8 cellular contexts compared by ENCODE assay signal in genomic region chr4:83110222-83110945, GRCh38. TPM values are rescaled to one million over a fixed set of nuclear protein-coding genes. Genes with fewer than 3 reads are reported as not detected.
DNase-seq lines count a peak whose midpoint lies in the region; ATAC-seq lines count a peak whose summit lies in the region.

No MANE protein-coding gene starts in this region.

- ATAC-seq in CD4-positive, CD25-positive, alpha-beta regulatory T cell (ENCODE audit: low read depth in 2 of 2), result peak; percentile 82 to 85
- ATAC-seq in GM19395 (IDR thresholded peaks at IDR 0.05; ENCODE audit: unreplicated experiment) (peak; percentile 70), HG03558 (IDR thresholded peaks at IDR 0.05; ENCODE audit: extremely low read depth, unreplicated experiment) (peak; percentile 36), memory B cell (ENCODE audit: low read depth) (peak; percentile 80)
- ATAC-seq in activated CD8-positive, alpha-beta T cell treated with anti-CD3 and anti-CD28 coated beads, Interleukin-2, amount 10 ng/mL, durations not matched to agents 7 days and 5 days, result peak; percentile 80

- H3K9me3 Mint-ChIP-seq in CD4-positive, CD25-positive, alpha-beta regulatory T cell, result no peaks in the 10 kb centered on the region
- no peaks in the 10 kb centered on the region for H3K9me3 Mint-ChIP-seq in activated CD8-positive, alpha-beta T cell treated with anti-CD3 and anti-CD28 coated beads, Interleukin-2, amount 10 ng/mL, durations not matched to agents 7 days and 5 days (ENCODE audit: insufficient read depth)
- H3K9me3 Mint-ChIP-seq in memory B cell, result no peaks in the 10 kb centered on the region

- peaks cover 8 to 61% (median 24%) of the 10 kb centered on the region in 4 donors for H3K4me1 Mint-ChIP-seq in CD4-positive, CD25-positive, alpha-beta regulatory T cell
- H3K4me1 Mint-ChIP-seq in activated CD8-positive, alpha-beta T cell treated with anti-CD3 and anti-CD28 coated beads, Interleukin-2, amount 10 ng/mL, durations not matched to agents 7 days and 5 days (ENCODE audit: low read depth), result peaks cover 56% of the 10 kb centered on the region
- H3K4me1 Mint-ChIP-seq in memory B cell, result peaks cover 24% of the 10 kb centered on the region

- peak overlapping the region; percentile 81 for H3K27ac ChIP-seq in CD4-positive, CD25-positive, alpha-beta regulatory T cell (ENCODE audit: insufficient read depth, low read length, poor library complexity, severe bottlenecking)
- H3K27ac ChIP-seq in effector memory CD4-positive, alpha-beta T cell (ENCODE audit: insufficient read depth, low read length, poor library complexity, severe bottlenecking), result peak overlapping the region; percentile 81

- peak overlapping the region; percentile 91 for H3K4me3 ChIP-seq in CD4-positive, CD25-positive, alpha-beta regulatory T cell (ENCODE audit: low read depth, low read length)
- H3K4me3 ChIP-seq in effector memory CD4-positive, alpha-beta T cell (ENCODE audit: insufficient read depth, low read depth, low read length, poor library complexity, severe bottlenecking), result peak overlapping the region; percentile 69

- DNase-seq in CD4-positive, CD25-positive, alpha-beta regulatory T cell, result peak; percentile 72 to 93 (median 85)
- DNase-seq in NCI-H748 (lab: John Stamatoyannopoulos, UW; ENCODE audit: unreplicated experiment) (peak; percentile 95), memory B cell (ENCODE audit: low spot score in 2 of 2) (peak; percentile 87 to 88)
- DNase-seq in activated CD8-positive, alpha-beta T cell treated with anti-CD3 and anti-CD28 coated beads, Interleukin-2, amount 10 ng/mL, durations not matched to agents 7 days and 5 days, result peak; percentile 94
- DNase-seq in effector memory CD4-positive, alpha-beta T cell, result peak; percentile 73 to 77 (median 76)
- DNase-seq in stimulated activated CD8-positive, alpha-beta memory T cell treated with anti-CD3 and anti-CD28 coated beads, Interleukin-12 subunit alpha, Interleukin-12 subunit beta, amount 100 ng/mL, for 24 hours (ENCODE audit: extremely low read depth), result peak; percentile 69

- peak overlapping the region; percentile 93 to 98 (median 94) for H3K4me3 Mint-ChIP-seq in CD4-positive, CD25-positive, alpha-beta regulatory T cell
- H3K4me3 Mint-ChIP-seq in activated CD8-positive, alpha-beta T cell treated with anti-CD3 and anti-CD28 coated beads, Interleukin-2, amount 10 ng/mL, durations not matched to agents 7 days and 5 days, result peak overlapping the region; percentile 93
- H3K4me3 Mint-ChIP-seq in memory B cell, result peak overlapping the region; percentile 95

- CTCF ChIA-PET in activated CD8-positive, alpha-beta T cell treated with anti-CD3 and anti-CD28 coated beads, Interleukin-2, amount 10 ng/mL, durations not matched to agents 7 days and 5 days (lab: Charles Lee), result interaction anchor here (0.8 to 5.9 kb wide), 32 partner anchors 10 to 174 kb away, joined by 3 to 47 read pairs (median 4); partner anchors contain the start of genes COPS4 and COQ2

- H3K27me3 Mint-ChIP-seq in CD4-positive, CD25-positive, alpha-beta regulatory T cell, result peaks cover 55% of the 10 kb centered on the region
- no peaks in the 10 kb centered on the region for H3K27me3 Mint-ChIP-seq in activated CD8-positive, alpha-beta T cell treated with anti-CD3 and anti-CD28 coated beads, Interleukin-2, amount 10 ng/mL, durations not matched to agents 7 days and 5 days (ENCODE audit: low read depth)
- H3K27me3 Mint-ChIP-seq in memory B cell, result no peaks in the 10 kb centered on the region

- peaks cover 53% of the 10 kb centered on the region for H3K4me1 ChIP-seq in CD4-positive, CD25-positive, alpha-beta regulatory T cell (ENCODE audit: control insufficient read depth, insufficient read depth, low read length, poor library complexity, severe bottlenecking)
- peaks cover 35% of the 10 kb centered on the region for H3K4me1 ChIP-seq in effector memory CD4-positive, alpha-beta T cell (ENCODE audit: control insufficient read depth, insufficient read depth, low read length, poor library complexity, severe bottlenecking)

- no peaks in the 10 kb centered on the region for H3K9me3 ChIP-seq in CD4-positive, CD25-positive, alpha-beta regulatory T cell (ENCODE audit: control insufficient read depth in 2 of 2, low read length in 2 of 2)
- no peaks in the 10 kb centered on the region for H3K9me3 ChIP-seq in effector memory CD4-positive, alpha-beta T cell (ENCODE audit: control insufficient read depth, low read length)

- POLR2A ChIA-PET in activated CD8-positive, alpha-beta T cell treated with anti-CD3 and anti-CD28 coated beads, Interleukin-2, amount 10 ng/mL, durations not matched to agents 7 days and 5 days (lab: Charles Lee), result interaction anchor here (0.6 to 2.6 kb wide), 14 partner anchors 13 to 681 kb away, joined by 3 to 19 read pairs (median 4); partner anchors contain the start of genes COPS4 and COQ2

- H3K27ac Mint-ChIP-seq in CD4-positive, CD25-positive, alpha-beta regulatory T cell, result peak overlapping the region; percentile 91 to 95 (median 95)
- H3K27ac Mint-ChIP-seq in activated CD8-positive, alpha-beta T cell treated with anti-CD3 and anti-CD28 coated beads, Interleukin-2, amount 10 ng/mL, durations not matched to agents 7 days and 5 days, result peak overlapping the region; percentile 96
- H3K27ac Mint-ChIP-seq in memory B cell, result peak overlapping the region; percentile 82

- H3K36me3 ChIP-seq in CD4-positive, CD25-positive, alpha-beta regulatory T cell (ENCODE audit: control insufficient read depth, insufficient read depth, low read length), result no peaks in the 10 kb centered on the region
- H3K36me3 ChIP-seq in effector memory CD4-positive, alpha-beta T cell (ENCODE audit: control insufficient read depth, insufficient read depth, low read length), result peaks cover 3% of the 10 kb centered on the region

- peaks cover 3% of the 10 kb centered on the region for H3K36me3 Mint-ChIP-seq in CD4-positive, CD25-positive, alpha-beta regulatory T cell
- H3K36me3 Mint-ChIP-seq in activated CD8-positive, alpha-beta T cell treated with anti-CD3 and anti-CD28 coated beads, Interleukin-2, amount 10 ng/mL, durations not matched to agents 7 days and 5 days (ENCODE audit: low read depth), result peaks cover 67% of the 10 kb centered on the region
- peaks cover 20% of the 10 kb centered on the region for H3K36me3 Mint-ChIP-seq in memory B cell

- no peaks in the 10 kb centered on the region for H3K27me3 ChIP-seq in CD4-positive, CD25-positive, alpha-beta regulatory T cell (ENCODE audit: control insufficient read depth, insufficient read depth, low read length)
- H3K27me3 ChIP-seq in effector memory CD4-positive, alpha-beta T cell (replicated peaks; ENCODE audit: control insufficient read depth, insufficient read depth, low read length, poor library complexity, severe bottlenecking), result no peaks in the 10 kb centered on the region

RNA-seq across cellular contexts. Expression of gene PLAC8, which starts 4.1 kb away (rescaled TPM):
- 70.0 TPM for total RNA-seq in CD4-positive, CD25-positive, alpha-beta regulatory T cell
- 100 to 1,000 TPM; 128 to 236 (median 189) TPM for polyA plus RNA-seq in CD4-positive, CD25-positive, alpha-beta regulatory T cell
- 100 to 1,000 TPM; 193 to 198 TPM for total RNA-seq in activated CD8-positive, alpha-beta T cell treated with anti-CD3 and anti-CD28 coated beads, Interleukin-2, amount 10 ng/mL, durations not matched to agents 7 days and 5 days

Comparison
In these comparisons a context has a peak if more than half of its experiments do, and no peak if none do; other contexts are left out.
1. Peak in every context shown above with its lines: DNase-seq, ATAC-seq, H3K4me3 ChIP-seq and H3K27ac ChIP-seq.